23 cellular contexts compared by ENCODE assay signal in the genomic region with DNA sequence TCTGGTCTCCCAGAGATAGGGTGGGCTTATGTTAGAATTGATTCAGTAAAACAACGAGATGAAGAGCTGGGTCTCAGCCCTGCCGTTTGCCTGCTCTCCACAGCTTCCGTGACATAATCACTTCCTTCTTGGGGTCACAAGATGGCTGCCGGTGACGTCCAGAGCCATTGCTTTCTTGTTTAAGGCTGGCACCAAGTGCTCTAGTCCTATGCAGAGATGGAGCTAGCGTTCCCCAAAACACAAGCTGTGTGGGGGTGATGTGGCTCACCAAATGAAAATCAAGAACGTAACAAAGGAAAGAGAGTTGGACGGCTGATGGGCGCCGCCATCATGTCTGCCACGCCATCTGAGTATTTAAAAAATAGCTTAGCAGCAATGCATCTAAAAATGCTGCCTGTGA.
"Had no signal": no experiment of that assay in that cellular context is flagged by ENCODE, and none has a peak within 500 bp of the region (broad histone marks: within the 10 kb centered on the region; RNA-seq: fewer than 3 reads in every experiment).

No MANE protein-coding gene starts in this region.

- H3K36me3 ChIP-seq: Peyer's patch, SJCRH30 had no signal

- H3K4me3 ChIP-seq: Peyer's patch, SJCRH30 had no signal

- H3K27me3 Mint-ChIP-seq: activated naive CD4-positive, alpha-beta T cell treated with anti-CD3 and anti-CD28 coated beads, Interleukin-2, amount 10 ng/mL, durations not matched to agents 7 days and 5 days; activated naive CD8-positive, alpha-beta T cell treated with anti-CD3 and anti-CD28 coated beads for 36 hours had no signal

- H3K9me3 Mint-ChIP-seq: activated naive CD4-positive, alpha-beta T cell treated with anti-CD3 and anti-CD28 coated beads, Interleukin-2, amount 10 ng/mL, durations not matched to agents 7 days and 5 days; activated naive CD8-positive, alpha-beta T cell treated with anti-CD3 and anti-CD28 coated beads for 36 hours had no signal

- H3K4me1 Mint-ChIP-seq: WTC11 had no signal

- H3K27ac Mint-ChIP-seq: activated CD8-positive, alpha-beta T cell treated with anti-CD3 and anti-CD28 coated beads, Interleukin-2, amount 10 ng/mL, durations not matched to agents 7 days and 5 days; activated naive CD4-positive, alpha-beta T cell treated with anti-CD3 and anti-CD28 coated beads, Interleukin-2, amount 10 ng/mL, durations not matched to agents 7 days and 5 days; activated naive CD8-positive, alpha-beta T cell treated with anti-CD3 and anti-CD28 coated beads for 36 hours; WTC11 had no signal

- H3K27ac ChIP-seq: Peyer's patch, RWPE1, SJCRH30 had no signal

- DNase-seq: activated CD4-positive, alpha-beta T cell treated with anti-CD3 and anti-CD28 coated beads for 48 hours; activated CD4-positive, alpha-beta T cell treated with anti-CD3 and anti-CD28 coated beads, Interleukin-2, amount 50 U/mL, for 4 hours; activated CD4-positive, CD25-positive, alpha-beta regulatory T cell treated with anti-CD3 and anti-CD28 coated beads, Interleukin-2, amount 50 U/mL, for 72 hours; activated CD8-positive, alpha-beta memory T cell treated with anti-CD3 and anti-CD28 coated beads, Interleukin-2, amount 50 U/mL, for 48 hours; activated CD8-positive, alpha-beta T cell treated with anti-CD3 and anti-CD28 coated beads, Interleukin-2, amount 10 ng/mL, durations not matched to agents 7 days and 5 days; activated effector memory CD4-positive, alpha-beta T cell treated with anti-CD3 and anti-CD28 coated beads, Interleukin-2, amount 50 U/mL, for 16 hours; activated naive CD4-positive, alpha-beta T cell treated with anti-CD3 and anti-CD28 coated beads, Interleukin-2, amount 10 ng/mL, durations not matched to agents 7 days and 5 days; activated naive CD8-positive, alpha-beta T cell treated with anti-CD3 and anti-CD28 coated beads for 36 hours; activated T-cell treated with anti-CD3 and anti-CD28 coated beads, Interleukin-2, amount 50 U/mL, for 1 hour; central memory CD4-positive, alpha-beta T cell; Kasumi-1; KBM-7; NCI-H146; NCI-H187 treated with DMSO at 0.1 percent for 48 hours; NCI-H2081 treated with DMSO at 0.1 percent for 48 hours; NCI-H446; NCI-H524; Peyer's patch; Right ventricle myocardium superior; SJCRH30; SK-N-SH had no signal

- H3K4me3 Mint-ChIP-seq: activated CD8-positive, alpha-beta T cell treated with anti-CD3 and anti-CD28 coated beads, Interleukin-2, amount 10 ng/mL, durations not matched to agents 7 days and 5 days; activated naive CD4-positive, alpha-beta T cell treated with anti-CD3 and anti-CD28 coated beads, Interleukin-2, amount 10 ng/mL, durations not matched to agents 7 days and 5 days; activated naive CD8-positive, alpha-beta T cell treated with anti-CD3 and anti-CD28 coated beads for 36 hours; WTC11 had no signal

- H3K9me3 ChIP-seq: Peyer's patch, SJCRH30, SK-N-SH had no signal

- H3K4me1 ChIP-seq: Peyer's patch, SJCRH30 had no signal

- H3K36me3 Mint-ChIP-seq: activated naive CD4-positive, alpha-beta T cell treated with anti-CD3 and anti-CD28 coated beads, Interleukin-2, amount 10 ng/mL, durations not matched to agents 7 days and 5 days; activated naive CD8-positive, alpha-beta T cell treated with anti-CD3 and anti-CD28 coated beads for 36 hours; WTC11 had no signal

- H3K27me3 ChIP-seq: Peyer's patch, SJCRH30 had no signal

- ATAC-seq: activated CD8-positive, alpha-beta T cell treated with anti-CD3 and anti-CD28 coated beads, Interleukin-2, amount 10 ng/mL, durations not matched to agents 7 days and 5 days; WTC11 had no signal
